22 cellular contexts compared by ENCODE assay signal in the genomic region with DNA sequence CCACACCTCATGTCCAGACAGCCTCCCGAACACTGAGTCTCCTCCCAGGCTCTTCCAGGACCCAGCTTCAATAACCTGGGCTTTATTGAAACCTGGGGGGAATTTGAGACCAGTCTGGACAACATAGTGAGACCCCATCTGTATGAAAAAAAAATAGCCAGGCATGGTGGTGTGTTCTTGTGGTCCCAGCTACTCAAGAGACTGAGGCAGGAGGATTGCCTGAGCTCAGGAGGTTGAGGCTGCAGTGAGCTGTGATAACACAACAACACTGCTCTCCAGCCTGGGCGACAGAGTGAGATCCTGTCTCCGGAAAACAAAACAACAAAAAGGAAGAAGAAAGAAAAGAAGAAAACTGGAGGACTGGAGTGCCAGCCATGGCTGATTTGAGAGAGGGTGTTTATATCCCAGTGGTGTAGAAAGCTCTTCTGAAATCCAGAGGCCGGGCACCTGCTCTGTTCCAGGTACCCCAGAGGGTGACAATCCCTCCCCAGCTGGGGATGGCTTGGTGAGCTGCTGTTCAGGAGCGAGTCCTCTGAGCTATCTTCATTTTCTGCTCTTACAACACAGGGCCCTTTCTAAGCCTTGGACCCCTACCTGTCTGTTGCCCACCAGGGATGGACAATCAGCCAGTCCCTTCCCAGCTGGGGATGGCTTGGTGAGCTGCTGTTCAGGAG.
"Had no signal": no experiment of that assay in that cellular context is flagged by ENCODE, and none has a peak within 500 bp of the region (broad histone marks: within the 10 kb centered on the region; RNA-seq: fewer than 3 reads in every experiment).

No MANE protein-coding gene starts in this region.

- DNase-seq: effector memory CD4-positive, alpha-beta T cell; foreskin keratinocyte; glutamatergic neuron; heart right ventricle; hippocampal formation; left cardiac atrium; mammary epithelial cell; mesendoderm; midbrain; naive thymus-derived CD4-positive, alpha-beta T cell; nephron progenitor cell; right lobe of liver; small intestine; stimulated activated CD4-positive, alpha-beta T cell treated with anti-CD3 and anti-CD28 coated beads, Interleukin-15, amount 100 ng/mL, for 24 hours; stimulated activated CD4-positive, alpha-beta T cell treated with anti-CD3 and anti-CD28 coated beads, Interleukin-2, amount 100 ng/mL, for 48 hours; stimulated activated naive CD4-positive, alpha-beta T cell treated with Interleukin-2 at 50 U/mL for 16 hours; stomach; thyroid gland; trophoblast cell had no signal

- H3K27ac Mint-ChIP-seq: naive thymus-derived CD4-positive, alpha-beta T cell; nephron progenitor cell; progenitor cell of endocrine pancreas; stimulated activated effector memory CD8-positive, alpha-beta T cell treated with anti-CD3 and anti-CD28 coated beads, Interleukin-12 subunit alpha, Interleukin-12 subunit beta, amount 100 ng/mL, for 72 hours had no signal

- ATAC-seq: foreskin keratinocyte; gastroesophageal sphincter; heart right ventricle; left cardiac atrium; stimulated activated effector memory CD8-positive, alpha-beta T cell treated with anti-CD3 and anti-CD28 coated beads, Interleukin-12 subunit alpha, Interleukin-12 subunit beta, amount 100 ng/mL, for 72 hours had no signal

- H3K36me3 Mint-ChIP-seq: naive thymus-derived CD4-positive, alpha-beta T cell; stimulated activated effector memory CD8-positive, alpha-beta T cell treated with anti-CD3 and anti-CD28 coated beads, Interleukin-12 subunit alpha, Interleukin-12 subunit beta, amount 100 ng/mL, for 72 hours had no signal

- H3K4me3 Mint-ChIP-seq: naive thymus-derived CD4-positive, alpha-beta T cell; stimulated activated effector memory CD8-positive, alpha-beta T cell treated with anti-CD3 and anti-CD28 coated beads, Interleukin-12 subunit alpha, Interleukin-12 subunit beta, amount 100 ng/mL, for 72 hours had no signal

- H3K9me3 Mint-ChIP-seq: naive thymus-derived CD4-positive, alpha-beta T cell; nephron progenitor cell; stimulated activated effector memory CD8-positive, alpha-beta T cell treated with anti-CD3 and anti-CD28 coated beads, Interleukin-12 subunit alpha, Interleukin-12 subunit beta, amount 100 ng/mL, for 72 hours had no signal
